1 cellular context compared by ENCODE assay signal in genomic region chr5:54678737-54679136, GRCh38.
TF ChIP-seq lines count a peak whose summit lies in the region.

No MANE protein-coding gene starts in this region.

TF ChIP-seq in SK-N-SH, 30 proteins besides CTCF, POLR2A, EP300 and RAD21 (continued from another document):
- TF ChIP-seq REST (IDR thresholded peaks at IDR 0.05; ENCODE audit: low read depth, low read length) (no peak), RXRA (IDR thresholded peaks at IDR 0.05; ENCODE audit: borderline replicate concordance, low read depth) (no peak), IRF3 (IDR thresholded peaks at IDR 0.05; ENCODE audit: low read depth, low read length) (no peak), MAX (IDR thresholded peaks at IDR 0.05; ENCODE audit: low read depth) (no peak), GABPA (IDR thresholded peaks at IDR 0.05; ENCODE audit: low read depth) (no peak), FOXJ3 (CRISPR knock-in tag; IDR thresholded peaks at IDR 0.05) (no peak), TAF1 (IDR thresholded peaks at IDR 0.05; ENCODE audit: borderline replicate concordance, low read depth, low read length) (no peak), JUND (IDR thresholded peaks at IDR 0.05) (no peak)
